In genomic region chr10:87585565-87586514, GRCh38 we compare ENCODE assay signal across 11 cellular contexts.
DNase-seq lines count a peak whose midpoint lies in the region; ATAC-seq and TF ChIP-seq lines count a peak whose summit lies in the region.
"Had no signal": no experiment of that assay in that cellular context is flagged by ENCODE, and none has a peak within 500 bp of the region (broad histone marks: within the 10 kb centered on the region; RNA-seq: fewer than 3 reads in every experiment).

No MANE protein-coding gene starts in this region.

- H3K27ac ChIP-seq in PC-9: peak overlapping the region; percentile 26
- no peak overlapping the region for H3K27ac ChIP-seq in gastrocnemius medialis
- H3K27ac ChIP-seq: neutrophil, vagina had no signal

- H3K27me3 ChIP-seq in PC-9 (ENCODE audit: insufficient read depth, low read depth): no peaks in the 10 kb centered on the region
- H3K27me3 ChIP-seq in gastrocnemius medialis: no peaks in the 10 kb centered on the region
- H3K27me3 ChIP-seq: neutrophil, vagina had no signal

- peak overlapping the region; percentile 49 for H3K4me2 ChIP-seq in PC-9

- DNase-seq in NCI-H146 (lab: John Stamatoyannopoulos, UW) (peak; percentile 16), NCI-H146 treated with DMSO at 0.1 percent for 48 hours (lab: John Stamatoyannopoulos, UW; ENCODE audit: unreplicated experiment) (no peak), PC-9 (peak; percentile 25 to 90), fibroblast of the aortic adventitia (ENCODE audit: low read depth) (peak; percentile 82), renal cortical epithelial cell (ENCODE audit: low read depth) (peak; percentile 99), gastrocnemius medialis (no peak), DMS153 treated with DMSO at 0.1 percent for 48 hours (lab: John Stamatoyannopoulos, UW; ENCODE audit: unreplicated experiment) (no peak)
- DNase-seq: MV-4-11 had no signal

- H3K4me1 ChIP-seq in PC-9 (replicated peaks; ENCODE audit: insufficient read depth) (peaks cover 18% of the 10 kb centered on the region), gastrocnemius medialis (no peaks in the 10 kb centered on the region)
- H3K4me1 ChIP-seq: vagina had no signal

- H3K36me3 ChIP-seq in PC-9 (ENCODE audit: low read depth): no peaks in the 10 kb centered on the region
- H3K36me3 ChIP-seq in gastrocnemius medialis: no peaks in the 10 kb centered on the region
- H3K36me3 ChIP-seq: neutrophil, vagina had no signal

- intact Hi-C loops in PC-9 (cut with micrococcal nuclease; ENCODE audit: unreplicated experiment): loop anchor here (1.0 kb wide), 1 partner anchor 49 kb away; no protein-coding TSS in a partner anchor
- intact Hi-C loops in gastrocnemius medialis (cut with DNase I; ENCODE audit: low total_unique reads): no loop called here

- no peak overlapping the region for H3K4me3 ChIP-seq in PC-9
- H3K4me3 ChIP-seq in fibroblast of the aortic adventitia (ENCODE audit: low read depth, low read length): no peak overlapping the region
- H3K4me3 ChIP-seq in gastrocnemius medialis: no peak overlapping the region
- H3K4me3 ChIP-seq: vagina had no signal

- peaks cover 15% of the 10 kb centered on the region; the same call in 1 of the 2 replicates for H3F3A ChIP-seq in PC-9 (ENCODE audit: insufficient read depth, low read depth)

- POLR2A ChIA-PET in PC-9 (lab: Charles Lee; ENCODE audit: unreplicated experiment): no interaction called here

- H3K9me2 ChIP-seq in PC-9 (ENCODE audit: insufficient read depth): no peaks in the 10 kb centered on the region

- BruUV-seq in PC-9 (replicated peaks; lab: Mats Ljungman, UMichigan): no TSS peak

- no peak for TF ChIP-seq POLR2A in gastrocnemius medialis (IDR thresholded peaks at IDR 0.05)

- TF ChIP-seq CTCF in PC-9 (conservative IDR thresholded peaks at IDR 0.05) (no peak), fibroblast of the aortic adventitia (IDR thresholded peaks at IDR 0.05; ENCODE audit: insufficient read depth, low read length) (no peak), gastrocnemius medialis (IDR thresholded peaks at IDR 0.05 in 4 of 5, conservative IDR thresholded peaks at IDR 0.05 in 1 of 5) (no peak)

- CTCF ChIA-PET in PC-9 (lab: Charles Lee): no interaction called here

- no peak overlapping the region for H2AFZ ChIP-seq in PC-9

- no peaks in the 10 kb centered on the region for H4K20me1 ChIP-seq in PC-9 (ENCODE audit: insufficient read depth)

- ATAC-seq in gastrocnemius medialis: no peak
- no peak for ATAC-seq in HG02642 (IDR thresholded peaks at IDR 0.05; ENCODE audit: poor library complexity, unreplicated experiment)

- no peaks in the 10 kb centered on the region for H3K79me2 ChIP-seq in PC-9 (ENCODE audit: low read depth)

- in situ Hi-C loops in gastrocnemius medialis (cut with MboI; ENCODE audit: low sequenced_read_pairs in 4 of 4): no loop called here

- no peaks in the 10 kb centered on the region for H3K9me3 ChIP-seq in PC-9 (ENCODE audit: insufficient read depth, low read depth)
- H3K9me3 ChIP-seq in gastrocnemius medialis: no peaks in the 10 kb centered on the region
- H3K9me3 ChIP-seq: neutrophil, vagina had no signal

Comparison
In these comparisons a context has a peak if more than half of its experiments do, and no peak if none do; other contexts are left out.
1. DNase-seq: peak in NCI-H146 (single experiment), PC-9 (2 of 2), fibroblast of the aortic adventitia (single experiment) and renal cortical epithelial cell (single experiment); none in NCI-H146 treated with DMSO at 0.1 percent for 48 hours (single experiment), gastrocnemius medialis (0 of 2) and DMS153 treated with DMSO at 0.1 percent for 48 hours (single experiment).